In the genomic region with DNA sequence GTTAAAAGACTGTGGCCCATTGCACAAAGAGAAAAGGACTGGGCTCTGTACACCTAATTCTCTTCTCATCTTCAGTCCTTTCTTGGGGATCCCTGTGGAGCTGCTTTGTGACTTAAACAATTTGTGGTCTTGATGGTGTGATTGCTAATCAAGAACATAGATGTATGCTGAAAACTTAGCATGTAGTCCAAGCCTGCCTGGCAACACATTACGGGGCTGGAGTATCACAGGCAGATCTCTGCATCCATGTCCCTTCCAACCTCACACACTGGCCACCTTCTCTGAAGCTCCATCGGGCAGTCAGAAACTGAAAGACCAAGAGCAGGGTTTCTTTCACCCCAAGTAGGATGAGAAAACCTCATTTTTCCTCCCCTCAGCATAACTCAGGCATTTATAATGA, we compare ENCODE assay signal across 29 cellular contexts.
"Had no signal": no experiment of that assay in that cellular context is flagged by ENCODE, and none has a peak within 500 bp of the region (broad histone marks: within the 10 kb centered on the region; RNA-seq: fewer than 3 reads in every experiment).

No MANE protein-coding gene starts in this region.

- H3K27ac ChIP-seq: brain microvascular endothelial cell, coronary artery, dorsolateral prefrontal cortex, WERI-Rb-1 had no signal

- DNase-seq: activated B cell treated with CpG ODN at 0.5 μM for 24 hours; activated CD4-positive, alpha-beta T cell treated with anti-CD3 and anti-CD28 coated beads for 48 hours; activated CD4-positive, alpha-beta T cell treated with anti-CD3 and anti-CD28 coated beads, Interleukin-2, amount 50 U/mL, for 1 hour; activated CD4-positive, alpha-beta T cell treated with anti-CD3 and anti-CD28 coated beads, Interleukin-2, amount 50 U/mL, for 48 hours; activated CD8-positive, alpha-beta memory T cell treated with anti-CD3 and anti-CD28 coated beads for 24 hours; activated CD8-positive, alpha-beta T cell treated with anti-CD3 and anti-CD28 coated beads for 36 hours; activated effector memory CD4-positive, alpha-beta T cell treated with Interleukin-2 at 50 U/mL for 16 hours; activated gamma-delta T cell treated with Interleukin-2 at 50 U/mL for 16 hours; activated naive CD4-positive, alpha-beta T cell treated with anti-CD3 and anti-CD28 coated beads, Interleukin-2, amount 50 U/mL, for 16 hours; activated naive CD4-positive, alpha-beta T cell treated with Interleukin-2 at 50 U/mL for 16 hours; activated T-cell treated with anti-CD3 and anti-CD28 coated beads, Interleukin-2, amount 50 U/mL, for 4 hours; amniotic stem cell; anterior cingulate cortex; brain microvascular endothelial cell; dorsolateral prefrontal cortex; effector memory CD4-positive, alpha-beta T cell; endodermal cell; foreskin fibroblast; head of caudate nucleus; T-helper 17 cell; T1000; WERI-Rb-1 had no signal

- ATAC-seq: activated CD4-positive, CD25-positive, alpha-beta regulatory T cell treated with anti-CD3 and anti-CD28 coated beads, Interleukin-2, amount 50 U/mL, for 24 hours; activated CD8-positive, alpha-beta T cell treated with anti-CD3 and anti-CD28 coated beads for 36 hours; activated T-cell treated with anti-CD3 and anti-CD28 coated beads, Interleukin-2, amount 50 U/mL, for 4 hours; activated T-helper 17 cell treated with anti-CD3 and anti-CD28 coated beads, Interleukin-2, amount 50 U/mL, for 72 hours; esophagus mucosa; T-helper 17 cell had no signal

- FAIRE-seq: astrocyte, bronchial epithelial cell, frontal cortex had no signal

- H3K27me3 ChIP-seq: brain microvascular endothelial cell, dorsolateral prefrontal cortex had no signal

- H3K4me3 ChIP-seq: coronary artery, dorsolateral prefrontal cortex had no signal

- H3K36me3 ChIP-seq: brain microvascular endothelial cell, WERI-Rb-1 had no signal
